28 cellular contexts compared by ENCODE assay signal in genomic region chr2:75612108-75612861, GRCh38. TPM values are rescaled to one million over a fixed set of nuclear protein-coding genes. Genes with fewer than 3 reads are reported as not detected.
DNase-seq lines count a peak whose midpoint lies in the region; ATAC-seq, FAIRE-seq and TF ChIP-seq lines count a peak whose summit lies in the region.
"Had no signal": no experiment of that assay in that cellular context is flagged by ENCODE, and none has a peak within 500 bp of the region (broad histone marks: within the 10 kb centered on the region; RNA-seq: fewer than 3 reads in every experiment).

No MANE protein-coding gene starts in this region.

- no peaks in the 10 kb centered on the region for H3K79me2 ChIP-seq in HepG2 (ENCODE audit: insufficient read depth, low read length)

- TF ChIP-seq CTCF in HepG2 (CRISPR knock-in tag; IDR thresholded peaks at IDR 0.05) (no peak), right lobe of liver (IDR thresholded peaks at IDR 0.05) (no peak), esophagus muscularis mucosa (IDR thresholded peaks at IDR 0.05) (no peak)

- H3K27me3 ChIP-seq in HepG2 (ENCODE audit: control insufficient read depth in 1 of 2, insufficient read depth in 2 of 2, low read length in 2 of 2), result no peaks in the 10 kb centered on the region; a peak in 1 of 5 replicates
- H3K27me3 ChIP-seq in right lobe of liver, result no peaks in the 10 kb centered on the region
- peaks cover 0 to 50% (median 7%) of the 10 kb centered on the region in 4 donors for H3K27me3 ChIP-seq in esophagus muscularis mucosa
- peaks cover 0 to 24% of the 10 kb centered on the region in 2 experiments for H3K27me3 ChIP-seq in mesenchymal stem cell (ENCODE audit: control insufficient read depth in 1 of 2, insufficient read depth in 1 of 2, low read length in 2 of 2)
- H3K27me3 ChIP-seq: BE2C had no signal

- no peak for TF ChIP-seq POLR2A in HepG2 (IDR thresholded peaks at IDR 0.05; ENCODE audit: insufficient read depth in 1 of 2, low read depth in 2 of 2, low read length in 2 of 2)
- TF ChIP-seq POLR2A in right lobe of liver (IDR thresholded peaks at IDR 0.05), result no peak
- no peak for TF ChIP-seq POLR2A in esophagus muscularis mucosa (IDR thresholded peaks at IDR 0.05; ENCODE audit: low read depth)

- no peak overlapping the region for H2BK15ac ChIP-seq in mesenchymal stem cell (ENCODE audit: low read depth, poor library complexity, severe bottlenecking)

- intact Hi-C loops in HepG2 (cut with micrococcal nuclease; ENCODE audit: unreplicated experiment) (no loop called here), right lobe of liver (cut with DNase I) (no loop called here), esophagus muscularis mucosa (cut with DNase I) (no loop called here)

- H3K27ac ChIP-seq in HepG2 (ENCODE audit: extremely low read length, insufficient read depth, low read length) (no peak overlapping the region), right lobe of liver (no peak overlapping the region), esophagus muscularis mucosa (replicated peaks in 1 of 4) (no peak overlapping the region), mesenchymal stem cell (ENCODE audit: low read length, poor library complexity, severe bottlenecking) (no peak overlapping the region)
- H3K27ac ChIP-seq: 22Rv1; BLaER1 treated with 17β-estradiol and CSF1 and Interleukin-3, amounts not matched to agents 10 nM and 100 nM had no signal

- H3K4me1 ChIP-seq in HepG2 (ENCODE audit: insufficient read depth, low read length) (peaks cover 56% of the 10 kb centered on the region), right lobe of liver (no peaks in the 10 kb centered on the region), esophagus muscularis mucosa (peaks cover 0 to 6% (median 4%) of the 10 kb centered on the region in 4 donors), mesenchymal stem cell (ENCODE audit: control insufficient read depth, insufficient read depth, low read depth, low read length) (peaks cover 16% of the 10 kb centered on the region)
- H3K4me1 ChIP-seq: BE2C had no signal

- WGBS in HepG2 (ENCODE audit: low lambda C conversion rate), result 85% methylated on average over 7 of the region's 7 CpGs
- 76% methylated on average over 7 of the region's 7 CpGs for WGBS in right lobe of liver (ENCODE audit: insufficient coverage, low coverage, low lambda C conversion rate, missing lambda C conversion rate)
- 83% methylated on average over 7 of the region's 7 CpGs for WGBS in esophagus muscularis mucosa
- 90% methylated on average over 7 of the region's 7 CpGs for WGBS in mesenchymal stem cell

- no peaks in the 10 kb centered on the region for H3K9me3 ChIP-seq in HepG2 (ENCODE audit: low read length)
- H3K9me3 ChIP-seq in right lobe of liver, result no peaks in the 10 kb centered on the region
- H3K9me3 ChIP-seq in esophagus muscularis mucosa, result peaks cover 0 to 6% (median 0%) of the 10 kb centered on the region in 4 donors
- peaks cover 3% of the 10 kb centered on the region for H3K9me3 ChIP-seq in mesenchymal stem cell (ENCODE audit: control insufficient read depth, low read length)
- H3K9me3 ChIP-seq: BE2C, HAP-1 had no signal

- H4K20me1 ChIP-seq in HepG2 (ENCODE audit: insufficient read depth, low read length), result no peaks in the 10 kb centered on the region
- H4K20me1 ChIP-seq: BLaER1 treated with 17β-estradiol and CSF1 and Interleukin-3, amounts not matched to agents 10 nM and 100 nM had no signal

- no peak for TF ChIP-seq RAD21 in HepG2 (CRISPR knock-in tag; IDR thresholded peaks at IDR 0.05)

- no peak overlapping the region for H3K18ac ChIP-seq in mesenchymal stem cell (ENCODE audit: low read depth in 1 of 2, low read length in 2 of 2)

- no peak overlapping the region for H4K8ac ChIP-seq in mesenchymal stem cell (ENCODE audit: low read length)

- in situ Hi-C loops in HepG2 (cut with HindIII; ENCODE audit: extremely low pct_ligation_motif_present, low pct_unique_long_range_greater_than_20kb), result loop anchor here (25.0 kb wide), 1 partner anchor 550 kb away; no protein-coding TSS in a partner anchor

- no peak overlapping the region for H2BK5ac ChIP-seq in mesenchymal stem cell (ENCODE audit: low read depth, low read length, poor library complexity, severe bottlenecking)

- no peaks in the 10 kb centered on the region for H3K79me1 ChIP-seq in mesenchymal stem cell (replicated peaks; ENCODE audit: low read length, poor library complexity, severe bottlenecking)

- DNase-seq in HepG2 (ENCODE audit: low spot score) (no peak), right lobe of liver (no peak), esophagus muscularis mucosa (ENCODE audit: extremely low spot score) (peak; percentile 90), mesenchymal stem cell (no peak), pons (ENCODE audit: low spot score) (peak; percentile 56)
- DNase-seq in activated CD4-positive, CD25-positive, alpha-beta regulatory T cell treated with anti-CD3 and anti-CD28 coated beads, Interleukin-2, amount 50 U/mL, for 72 hours, result no peak
- no peak for DNase-seq in stimulated activated CD8-positive, alpha-beta memory T cell treated with anti-CD3 and anti-CD28 coated beads, Interleukin-4, amount 100 ng/mL, for 48 hours
- DNase-seq: ACHN; AML-193; BE2C; CD4-positive, alpha-beta T cell; CD8-positive, alpha-beta memory T cell; DMS 273 treated with DMSO at 0.1 percent for 48 hours; DMS79; EL; GDM1; GOT3; HFFc6 had no signal

- BruUV-seq in HepG2 (replicated peaks; lab: Mats Ljungman, UMichigan), result no TSS peak

- H4K91ac ChIP-seq in mesenchymal stem cell (ENCODE audit: low read length), result no peak overlapping the region

- no peak overlapping the region for H3K9ac ChIP-seq in HepG2 (ENCODE audit: insufficient read depth, low read depth, low read length)
- H3K9ac ChIP-seq in mesenchymal stem cell (ENCODE audit: low read length), result no peak overlapping the region
- H3K9ac ChIP-seq: BLaER1 treated with 17β-estradiol and CSF1 and Interleukin-3, amounts not matched to agents 10 nM and 100 nM had no signal

- TF ChIP-seq EP300 in HepG2 (IDR thresholded peaks at IDR 0.05; ENCODE audit: low read depth in 2 of 2, low read length in 2 of 2) (no peak), HepG2 (CRISPR knock-in tag; IDR thresholded peaks at IDR 0.05; ENCODE audit: borderline replicate concordance) (no peak), esophagus muscularis mucosa (IDR thresholded peaks at IDR 0.05) (no peak)

- H3K23ac ChIP-seq in mesenchymal stem cell (ENCODE audit: low read length in 2 of 2), result no peak overlapping the region

- H2AFZ ChIP-seq in HepG2 (ENCODE audit: low read length) (no peak overlapping the region), mesenchymal stem cell (ENCODE audit: low read depth, low read length) (no peak overlapping the region)

- POLR2A ChIA-PET in HepG2 (lab: Yijun Ruan, JAX), result no interaction called here

- H3K4ac ChIP-seq in mesenchymal stem cell (ENCODE audit: low read depth in 1 of 2, low read length in 2 of 2), result no peak overlapping the region

- H3K36me3 ChIP-seq in HepG2 (replicated peaks in 1 of 2; ENCODE audit: control insufficient read depth in 1 of 2, insufficient read depth in 2 of 2, low read length in 2 of 2) (no peaks in the 10 kb centered on the region), right lobe of liver (no peaks in the 10 kb centered on the region), esophagus muscularis mucosa (no peaks in the 10 kb centered on the region), mesenchymal stem cell (ENCODE audit: control insufficient read depth in 1 of 2, insufficient read depth in 2 of 2, low read depth in 1 of 2, low read length in 2 of 2) (no peaks in the 10 kb centered on the region)
- H3K36me3 ChIP-seq: BE2C; BLaER1 treated with 17β-estradiol and CSF1 and Interleukin-3, amounts not matched to agents 10 nM and 100 nM; HAP-1 had no signal

- ATAC-seq in HepG2 (no peak), right lobe of liver (no peak), GM21786 (IDR thresholded peaks at IDR 0.05; ENCODE audit: unreplicated experiment) (no peak)
- ATAC-seq: GM12878 had no signal

- H2BK120ac ChIP-seq in mesenchymal stem cell (ENCODE audit: low read depth, low read length), result no peak overlapping the region

- H3K4me2 ChIP-seq in HepG2 (ENCODE audit: low read depth, low read length), result no peak overlapping the region
- no peak overlapping the region for H3K4me2 ChIP-seq in mesenchymal stem cell (ENCODE audit: low read length, poor library complexity, severe bottlenecking)
- H3K4me2 ChIP-seq: BLaER1 treated with 17β-estradiol and CSF1 and Interleukin-3, amounts not matched to agents 10 nM and 100 nM had no signal

- no peak overlapping the region for H3K14ac ChIP-seq in mesenchymal stem cell (ENCODE audit: low read length in 2 of 2)

- CTCF ChIA-PET in HepG2 (lab: Yijun Ruan, JAX; ENCODE audit: low intra/inter-chr PET ratio, low total read pairs), result no interaction called here

- H3K4me3 ChIP-seq in HepG2 (replicated peaks in 1 of 3; ENCODE audit: insufficient read depth in 1 of 3, low read depth in 2 of 3, low read length in 3 of 3) (no peak overlapping the region), right lobe of liver (no peak overlapping the region), esophagus muscularis mucosa (no peak overlapping the region), mesenchymal stem cell (ENCODE audit: insufficient read depth in 1 of 2, low read depth in 1 of 2, low read length in 2 of 2) (no peak overlapping the region)
- H3K4me3 ChIP-seq: BLaER1 treated with 17β-estradiol and CSF1 and Interleukin-3, amounts not matched to agents 10 nM and 100 nM; GM12878; HAP-1 had no signal

- H2AK5ac ChIP-seq in mesenchymal stem cell (ENCODE audit: low read length, severe bottlenecking), result peak overlapping the region; percentile 27

- no peak for FAIRE-seq in HepG2 (lab: Jason Lieb, UNC)
- FAIRE-seq: A204.1, D721Med, GM12878, GM19239, H54 had no signal

- no peak overlapping the region for H2BK12ac ChIP-seq in mesenchymal stem cell (ENCODE audit: low read length in 2 of 2)

RNA-seq across cellular contexts. Expression of gene MRPL19, which starts 34.3 kb away (rescaled TPM):
- total RNA-seq in HepG2 (2016; rRNA removed; fragmentation: Illumina TruSeq; extraction: Trizol) (163 and 248 TPM in 2 replicates), right lobe of liver (10 to 100 TPM; 41.4 to 50.2 (median 44.0) TPM), esophagus muscularis mucosa (10 to 100 TPM; 24.5 to 40.5 (median 31.4) TPM)
- 60.1 and 62.4 TPM in 2 replicates for total RNA-seq in HepG2 (2016; cell fraction: cytosol; rRNA removed; fragmentation: Illumina TruSeq; extraction: Trizol; ENCODE audit: low read depth)
- total RNA-seq in HepG2 (2016; cell fraction: insoluble cytoplasmic fraction; rRNA removed; fragmentation: Illumina TruSeq; extraction: Trizol), result 157 and 259 TPM in 2 replicates
- total RNA-seq in HepG2 (2016; cell fraction: membrane; rRNA removed; fragmentation: Illumina TruSeq; extraction: Trizol), result 81.7 and 88.8 TPM in 2 replicates
- 77.4 and 86.6 TPM in 2 replicates for total RNA-seq in HepG2 (2016; cell fraction: nucleus; rRNA removed; fragmentation: Illumina TruSeq; extraction: Trizol)
- 27.7 and 43.2 TPM in 2 replicates for polyA plus RNA-seq in HepG2 (2011; rRNA removed)
- polyA plus RNA-seq in HepG2 (2011; cell fraction: cytosol; rRNA removed), result 22.2 and 26.1 TPM in 2 replicates
- polyA plus RNA-seq in HepG2 (2011; cell fraction: nucleus; rRNA removed), result 15.2 and 16.6 TPM in 2 replicates
- polyA plus RNA-seq in HepG2 (2012), result 37.9 and 66.8 TPM in 2 replicates
- 54.7 and 55.9 TPM in 2 replicates for polyA plus RNA-seq in HepG2 (2016; cell fraction: cytosol; fragmentation: Illumina TruSeq; extraction: Trizol; ENCODE audit: low read depth)
- 233 and 251 TPM in 2 replicates for polyA plus RNA-seq in HepG2 (2016; cell fraction: insoluble cytoplasmic fraction; fragmentation: Illumina TruSeq; extraction: Trizol; ENCODE audit: low read depth)
- polyA plus RNA-seq in HepG2 (2016; cell fraction: membrane; fragmentation: Illumina TruSeq; extraction: Trizol; ENCODE audit: low read depth), result 56.1 and 61.5 TPM in 2 replicates
- polyA plus RNA-seq in HepG2 (2016; cell fraction: nucleus; fragmentation: Illumina TruSeq; extraction: Trizol; ENCODE audit: insufficient read depth, low read depth), result 72.7 and 74.8 TPM in 2 replicates
- polyA minus RNA-seq in HepG2 (2011; rRNA and poly(A)+ RNA removed; ENCODE audit: low replicate concordance), result 14.2 and 34.0 TPM in 2 replicates
- 30.5 and 33.6 TPM in 2 replicates for polyA minus RNA-seq in HepG2 (2011; cell fraction: cytosol; rRNA and poly(A)+ RNA removed)
- polyA minus RNA-seq in HepG2 (2011; cell fraction: nucleus; rRNA and poly(A)+ RNA removed), result 101 and 126 TPM in 2 replicates
- polyA plus RNA-seq in mesenchymal stem cell (2013, experiment 1 of 2), result 32.6 TPM
- polyA plus RNA-seq in mesenchymal stem cell (2013, experiment 2 of 2), result 32.9 TPM

RNA-seq across cellular contexts. Expression of gene EVA1A, which starts 51.5 kb away (rescaled TPM):
- total RNA-seq in HepG2 (2016; rRNA removed; fragmentation: Illumina TruSeq; extraction: Trizol) (55.9 and 57.8 TPM in 2 replicates), right lobe of liver (100 to 1,000 TPM in 2 of 6 experiments, 10 to 100 TPM in 4; 30.6 to 125 (median 74.5) TPM), esophagus muscularis mucosa (1 to 10 TPM in 1 of 4 donors, under 1 TPM in 2, not detected in 1; 0.17 to 1.2 (median 0.69) TPM)
- 25.1 and 29.0 TPM in 2 replicates for total RNA-seq in HepG2 (2016; cell fraction: cytosol; rRNA removed; fragmentation: Illumina TruSeq; extraction: Trizol; ENCODE audit: low read depth)
- total RNA-seq in HepG2 (2016; cell fraction: insoluble cytoplasmic fraction; rRNA removed; fragmentation: Illumina TruSeq; extraction: Trizol), result 52.7 and 57.5 TPM in 2 replicates
- total RNA-seq in HepG2 (2016; cell fraction: membrane; rRNA removed; fragmentation: Illumina TruSeq; extraction: Trizol), result 48.2 and 58.4 TPM in 2 replicates
- total RNA-seq in HepG2 (2016; cell fraction: nucleus; rRNA removed; fragmentation: Illumina TruSeq; extraction: Trizol), result 46.1 and 58.2 TPM in 2 replicates
- 57.5 and 65.4 TPM in 2 replicates for polyA plus RNA-seq in HepG2 (2011; rRNA removed)
- 53.6 and 68.8 TPM in 2 replicates for polyA plus RNA-seq in HepG2 (2011; cell fraction: cytosol; rRNA removed)
- polyA plus RNA-seq in HepG2 (2011; cell fraction: nucleus; rRNA removed), result 77.6 and 80.4 TPM in 2 replicates
- 44.8 and 48.8 TPM in 2 replicates for polyA plus RNA-seq in HepG2 (2012)
- 23.6 and 36.8 TPM in 2 replicates for polyA plus RNA-seq in HepG2 (2016; cell fraction: cytosol; fragmentation: Illumina TruSeq; extraction: Trizol; ENCODE audit: low read depth)
- 46.2 and 49.2 TPM in 2 replicates for polyA plus RNA-seq in HepG2 (2016; cell fraction: insoluble cytoplasmic fraction; fragmentation: Illumina TruSeq; extraction: Trizol; ENCODE audit: low read depth)
- 37.8 and 44.2 TPM in 2 replicates for polyA plus RNA-seq in HepG2 (2016; cell fraction: membrane; fragmentation: Illumina TruSeq; extraction: Trizol; ENCODE audit: low read depth)
- 60.9 and 62.0 TPM in 2 replicates for polyA plus RNA-seq in HepG2 (2016; cell fraction: nucleus; fragmentation: Illumina TruSeq; extraction: Trizol; ENCODE audit: insufficient read depth, low read depth)
- 186 TPM in 1 of 2 replicates, not detected in the other for polyA minus RNA-seq in HepG2 (2011; rRNA and poly(A)+ RNA removed; ENCODE audit: low replicate concordance)
- polyA minus RNA-seq in HepG2 (2011; cell fraction: cytosol; rRNA and poly(A)+ RNA removed), result 51.4 TPM in 2 replicates
- polyA minus RNA-seq in HepG2 (2011; cell fraction: nucleus; rRNA and poly(A)+ RNA removed), result 70.1 and 71.3 TPM in 2 replicates
- 27.8 TPM for polyA plus RNA-seq in mesenchymal stem cell (2013, experiment 1 of 2)
- 27.9 TPM for polyA plus RNA-seq in mesenchymal stem cell (2013, experiment 2 of 2)
- total RNA-seq: CD4-positive, alpha-beta T cell; CD8-positive, alpha-beta memory T cell had no signal
- polyA plus RNA-seq: CD14-positive monocyte; CD8-positive, alpha-beta memory T cell had no signal

Comparison
In these comparisons a context has a peak if more than half of its experiments do, and no peak if none do; other contexts are left out.
1. DNase-seq: peak in esophagus muscularis mucosa (single experiment) and pons (single experiment); none in HepG2 (single experiment), right lobe of liver (0 of 3), mesenchymal stem cell (single experiment), activated CD4-positive, CD25-positive, alpha-beta regulatory T cell treated with anti-CD3 and anti-CD28 coated beads, Interleukin-2, amount 50 U/mL, for 72 hours (single experiment) and stimulated activated CD8-positive, alpha-beta memory T cell treated with anti-CD3 and anti-CD28 coated beads, Interleukin-4, amount 100 ng/mL, for 48 hours (single experiment).
2. RNA of gene EVA1A, which starts 51.5 kb away (total RNA-seq): 30.6 to 125 TPM in right lobe of liver and 25.1 to 58.4 TPM in HepG2; 0.17 to 1.2 TPM in esophagus muscularis mucosa; every median in the first group is over 10 times any median in the second.